In the genomic region with DNA sequence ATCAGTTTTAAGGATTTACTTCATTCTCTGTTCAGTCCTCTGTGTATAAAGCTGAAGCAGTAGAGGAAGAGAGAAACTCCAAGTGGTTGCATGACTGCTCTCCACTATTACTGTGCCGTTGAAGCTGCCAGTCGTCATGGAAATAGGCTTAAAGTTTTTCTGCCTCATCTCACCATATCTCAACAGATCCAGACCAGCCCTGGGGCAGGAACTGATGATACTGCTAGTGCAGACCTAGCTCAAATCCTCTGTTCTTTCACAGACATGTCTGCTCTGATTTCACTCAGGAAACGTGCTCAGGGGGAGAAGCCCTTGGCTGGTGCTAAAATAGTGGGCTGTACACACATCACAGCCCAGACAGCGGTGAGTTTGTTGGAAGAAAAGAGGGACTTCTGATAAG, we compare ENCODE assay signal across 1 cellular context.
TF ChIP-seq lines count a peak whose summit lies in the region.

No MANE protein-coding gene starts in this region.

TF ChIP-seq in SK-N-SH, 30 proteins besides CTCF, POLR2A, EP300 and RAD21 (continued from another document):
- TF ChIP-seq, protein P1, sequence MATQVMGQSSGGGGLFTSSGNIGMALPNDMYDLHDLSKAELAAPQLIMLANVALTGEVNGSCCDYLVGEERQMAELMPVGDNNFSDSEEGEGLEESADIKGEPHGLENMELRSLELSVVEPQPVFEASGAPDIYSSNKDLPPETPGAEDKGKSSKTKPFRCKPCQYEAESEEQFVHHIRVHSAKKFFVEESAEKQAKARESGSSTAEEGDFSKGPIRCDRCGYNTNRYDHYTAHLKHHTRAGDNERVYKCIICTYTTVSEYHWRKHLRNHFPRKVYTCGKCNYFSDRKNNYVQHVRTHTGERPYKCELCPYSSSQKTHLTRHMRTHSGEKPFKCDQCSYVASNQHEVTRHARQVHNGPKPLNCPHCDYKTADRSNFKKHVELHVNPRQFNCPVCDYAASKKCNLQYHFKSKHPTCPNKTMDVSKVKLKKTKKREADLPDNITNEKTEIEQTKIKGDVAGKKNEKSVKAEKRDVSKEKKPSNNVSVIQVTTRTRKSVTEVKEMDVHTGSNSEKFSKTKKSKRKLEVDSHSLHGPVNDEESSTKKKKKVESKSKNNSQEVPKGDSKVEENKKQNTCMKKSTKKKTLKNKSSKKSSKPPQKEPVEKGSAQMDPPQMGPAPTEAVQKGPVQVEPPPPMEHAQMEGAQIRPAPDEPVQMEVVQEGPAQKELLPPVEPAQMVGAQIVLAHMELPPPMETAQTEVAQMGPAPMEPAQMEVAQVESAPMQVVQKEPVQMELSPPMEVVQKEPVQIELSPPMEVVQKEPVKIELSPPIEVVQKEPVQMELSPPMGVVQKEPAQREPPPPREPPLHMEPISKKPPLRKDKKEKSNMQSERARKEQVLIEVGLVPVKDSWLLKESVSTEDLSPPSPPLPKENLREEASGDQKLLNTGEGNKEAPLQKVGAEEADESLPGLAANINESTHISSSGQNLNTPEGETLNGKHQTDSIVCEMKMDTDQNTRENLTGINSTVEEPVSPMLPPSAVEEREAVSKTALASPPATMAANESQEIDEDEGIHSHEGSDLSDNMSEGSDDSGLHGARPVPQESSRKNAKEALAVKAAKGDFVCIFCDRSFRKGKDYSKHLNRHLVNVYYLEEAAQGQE (IDR thresholded peaks at IDR 0.05; ENCODE audit: low read depth, low read length): no peak
- TF ChIP-seq TCF12 (IDR thresholded peaks at IDR 0.05) (no peak), GABPA (IDR thresholded peaks at IDR 0.05; ENCODE audit: low read depth) (no peak), MXI1 (IDR thresholded peaks at IDR 0.05; ENCODE audit: low read depth, low read length) (peak; percentile 54; the same call in 1 of the 2 replicates), GATA2 (CRISPR knock-in tag; IDR thresholded peaks at IDR 0.05) (peak; percentile 61; the same call in 1 of the 2 replicates), FOXM1 (IDR thresholded peaks at IDR 0.05; ENCODE audit: low read depth) (no peak), EZH2phosphoT487 (IDR thresholded peaks at IDR 0.05; ENCODE audit: borderline replicate concordance, low read depth) (no peak), RXRA (IDR thresholded peaks at IDR 0.05; ENCODE audit: borderline replicate concordance, low read depth) (no peak), ELF1 (IDR thresholded peaks at IDR 0.05) (no peak), SIN3A (IDR thresholded peaks at IDR 0.05; ENCODE audit: borderline replicate concordance, low read depth, low read length) (no peak), RCOR1 (IDR thresholded peaks at IDR 0.05; ENCODE audit: low read length) (peak; percentile 40; the same call in 1 of the 2 replicates), CHD2 (IDR thresholded peaks at IDR 0.05; ENCODE audit: low read length, partially characterized antibody) (no peak), ZBTB33 (IDR thresholded peaks at IDR 0.05; ENCODE audit: borderline replicate concordance, low read depth) (no peak), POLR2AphosphoS5 (IDR thresholded peaks at IDR 0.05; ENCODE audit: low read depth, low read length) (no peak), MEF2A (IDR thresholded peaks at IDR 0.05; ENCODE audit: borderline replicate concordance, low read depth) (no peak), TAF1 (IDR thresholded peaks at IDR 0.05; ENCODE audit: borderline replicate concordance, low read depth, low read length) (no peak)
- TF ChIP-seq, protein P2, sequence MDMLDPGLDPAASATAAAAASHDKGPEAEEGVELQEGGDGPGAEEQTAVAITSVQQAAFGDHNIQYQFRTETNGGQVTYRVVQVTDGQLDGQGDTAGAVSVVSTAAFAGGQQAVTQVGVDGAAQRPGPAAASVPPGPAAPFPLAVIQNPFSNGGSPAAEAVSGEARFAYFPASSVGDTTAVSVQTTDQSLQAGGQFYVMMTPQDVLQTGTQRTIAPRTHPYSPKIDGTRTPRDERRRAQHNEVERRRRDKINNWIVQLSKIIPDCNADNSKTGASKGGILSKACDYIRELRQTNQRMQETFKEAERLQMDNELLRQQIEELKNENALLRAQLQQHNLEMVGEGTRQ (IDR thresholded peaks at IDR 0.05; ENCODE audit: borderline replicate concordance, low read depth, low read length): no peak
- TF ChIP-seq, protein P3, sequence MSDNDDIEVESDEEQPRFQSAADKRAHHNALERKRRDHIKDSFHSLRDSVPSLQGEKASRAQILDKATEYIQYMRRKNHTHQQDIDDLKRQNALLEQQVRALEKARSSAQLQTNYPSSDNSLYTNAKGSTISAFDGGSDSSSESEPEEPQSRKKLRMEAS (IDR thresholded peaks at IDR 0.05; ENCODE audit: low read depth): no peak
TF ChIP-seq in SK-N-SH: peak in this region for 4.
